Comparison of ENCODE assay signal across 7 cellular contexts in genomic region chr20:35189223-35189622, GRCh38. TPM values are rescaled to one million over a fixed set of nuclear protein-coding genes. Genes with fewer than 3 reads are reported as not detected.
"Had no signal": no experiment of that assay in that cellular context is flagged by ENCODE, and none has a peak within 500 bp of the region (broad histone marks: within the 10 kb centered on the region; RNA-seq: fewer than 3 reads in every experiment).

No MANE protein-coding gene starts in this region.

RNA-seq across cellular contexts. Expression of gene MMP24, which starts 37.3 kb away (rescaled TPM):
- total RNA-seq: activated CD4-positive, alpha-beta memory T cell treated with anti-CD3 and anti-CD28 coated beads, Interleukin-2, amount 10 ng/mL, durations not matched to agents 7 days and 5 days; activated CD4-positive, alpha-beta T cell treated with anti-CD3 and anti-CD28 coated beads for 36 hours; activated CD4-positive, alpha-beta T cell treated with anti-CD3 and anti-CD28 coated beads, Interleukin-2, amount 10 ng/mL, durations not matched to agents 7 days and 5 days; activated CD8-positive, alpha-beta memory T cell treated with anti-CD3 and anti-CD28 coated beads, Interleukin-2, amount 10 ng/mL, durations not matched to agents 7 days and 5 days; activated CD8-positive, alpha-beta T cell treated with anti-CD3 and anti-CD28 coated beads, Interleukin-2, amount 10 ng/mL, durations not matched to agents 7 days and 5 days; activated T-helper 2 cell treated with anti-CD3 and anti-CD28 coated beads, Interferon-gamma antibody, Interleukin-2, Interleukin-4, amounts not matched to agents 10 μg/mL and 5 μg/mL and 100 μg/mL, durations not matched to agents 14 hours and 24 hours and 36 hours; ascending aorta had no signal
